Comparison of ENCODE assay signal across 10 cellular contexts in genomic region chr12:20601668-20602280, GRCh38.
A peak's percentile ranks its signal among the peaks of the same experiment; 100 is the strongest.
DNase-seq lines count a peak whose midpoint lies in the region; ATAC-seq, FAIRE-seq and TF ChIP-seq lines count a peak whose summit lies in the region.
"Had no signal": no experiment of that assay in that cellular context is flagged by ENCODE, and none has a peak within 500 bp of the region (broad histone marks: within the 10 kb centered on the region; RNA-seq: fewer than 3 reads in every experiment).

No MANE protein-coding gene starts in this region.

- peak; percentile 31 for TF ChIP-seq CTCF in DOHH2 (IDR thresholded peaks at IDR 0.05; ENCODE audit: low read depth, low read length, poor library complexity, severe bottlenecking)
- TF ChIP-seq CTCF in mammary epithelial cell (conservative IDR thresholded peaks at IDR 0.05 in 1 of 2, IDR thresholded peaks at IDR 0.05 in 1 of 2; ENCODE audit: extremely low read depth in 1 of 2, insufficient read depth in 1 of 2, low read depth in 1 of 2, low read length in 2 of 2): peak; percentile 14 to 46
- peak; percentile 41 to 65 (median 54) for TF ChIP-seq CTCF in right lobe of liver (IDR thresholded peaks at IDR 0.05)

- no peak overlapping the region for H2AFZ ChIP-seq in mammary epithelial cell (ENCODE audit: low read depth, low read length)

- H4K20me1 ChIP-seq in DOHH2 (ENCODE audit: control insufficient read depth, insufficient read depth, low read depth, low read length) (no peaks in the 10 kb centered on the region), mammary epithelial cell (ENCODE audit: insufficient read depth, low read length) (no peaks in the 10 kb centered on the region)

- FAIRE-seq in GM19239 (lab: Jason Lieb, UNC): no peak

- H3K4me3 ChIP-seq in DOHH2 (ENCODE audit: low read length) (no peak overlapping the region), mammary epithelial cell (replicated peaks in 1 of 3; ENCODE audit: insufficient read depth in 1 of 3, low read depth in 2 of 3, low read length in 3 of 3) (no peak overlapping the region), right lobe of liver (no peak overlapping the region)

- DNase-seq in NCI-H146 treated with DMSO at 0.1 percent for 48 hours (lab: John Stamatoyannopoulos, UW; ENCODE audit: unreplicated experiment) (peak; percentile 19), mammary epithelial cell (no peak), right lobe of liver (no peak), nucleus accumbens (lab: John Stamatoyannopoulos, UW) (no peak), GM19239 (ENCODE audit: insufficient read length, low spot score) (no peak)

- no peak for TF ChIP-seq POLR2A in right lobe of liver (IDR thresholded peaks at IDR 0.05)

- H3K4me1 ChIP-seq in DOHH2 (ENCODE audit: control insufficient read depth, low read length) (no peaks in the 10 kb centered on the region), mammary epithelial cell (ENCODE audit: insufficient read depth, low read length) (no peaks in the 10 kb centered on the region), right lobe of liver (no peaks in the 10 kb centered on the region)

- no peak overlapping the region for H3K4me2 ChIP-seq in DOHH2 (ENCODE audit: low read length)
- H3K4me2 ChIP-seq in mammary epithelial cell (ENCODE audit: insufficient read depth, low read depth, low read length): no peak overlapping the region

- BruUV-seq in mammary epithelial cell (replicated peaks; lab: Mats Ljungman, UMichigan): no TSS peak

- dilution Hi-C loops in mammary epithelial cell (cut with HindIII; ENCODE audit: low sequenced_read_pairs): no loop called here

- no peaks in the 10 kb centered on the region for H3K79me2 ChIP-seq in DOHH2 (ENCODE audit: control insufficient read depth, low read length)
- no peaks in the 10 kb centered on the region for H3K79me2 ChIP-seq in mammary epithelial cell (ENCODE audit: insufficient read depth, low read length)

- no peaks in the 10 kb centered on the region for H3K9me2 ChIP-seq in DOHH2 (replicated peaks; ENCODE audit: control insufficient read depth, low read length)

- no peaks in the 10 kb centered on the region for H3K36me3 ChIP-seq in DOHH2 (ENCODE audit: control insufficient read depth, low read length)
- H3K36me3 ChIP-seq in mammary epithelial cell (ENCODE audit: insufficient read depth, low read length): no peaks in the 10 kb centered on the region
- H3K36me3 ChIP-seq in right lobe of liver: no peaks in the 10 kb centered on the region

- H3K27ac ChIP-seq in DOHH2 (ENCODE audit: low read depth, low read length): no peak overlapping the region
- H3K27ac ChIP-seq in mammary epithelial cell (ENCODE audit: insufficient read depth, low read depth, low read length): no peak overlapping the region
- H3K27ac ChIP-seq in right lobe of liver: no peak overlapping the region
- H3K27ac ChIP-seq: epithelial cell of prostate, HL-60 had no signal

- WGBS in mammary epithelial cell (ENCODE audit: low coverage, missing lambda C conversion rate): 4% methylated on average over 2 of the region's 2 CpGs
- 40% methylated on average over 2 of the region's 2 CpGs for WGBS in right lobe of liver (ENCODE audit: insufficient coverage, low coverage, low lambda C conversion rate, missing lambda C conversion rate)

- CTCF ChIA-PET in mammary epithelial cell (lab: Charles Lee; ENCODE audit: low non-redundant PET): no interaction called here

- H3K9ac ChIP-seq in mammary epithelial cell (ENCODE audit: insufficient read depth, low read length): no peak overlapping the region

- H3K27me3 ChIP-seq in DOHH2 (ENCODE audit: control insufficient read depth, low read length) (no peaks in the 10 kb centered on the region), mammary epithelial cell (ENCODE audit: insufficient read depth, low read length) (no peaks in the 10 kb centered on the region), right lobe of liver (no peaks in the 10 kb centered on the region)

- ATAC-seq in right lobe of liver (peak in 3 of 4 donors; percentile 38 to 58 (median 57)), GM21619 (IDR thresholded peaks at IDR 0.05; ENCODE audit: unreplicated experiment) (no peak), HG03457 (IDR thresholded peaks at IDR 0.05; ENCODE audit: unreplicated experiment) (no peak)

- H3F3A ChIP-seq in DOHH2 (ENCODE audit: control insufficient read depth, insufficient read depth): no peaks in the 10 kb centered on the region

- in situ Hi-C loops in mammary epithelial cell (cut with MboI; ENCODE audit: low sequenced_read_pairs in 2 of 2): no loop called here

- intact Hi-C loops in mammary epithelial cell (cut with micrococcal nuclease): loop anchor here (5.0 to 10.0 kb wide), 3 partner anchors 139 to 864 kb away; no protein-coding TSS in a partner anchor
- intact Hi-C loops in right lobe of liver (cut with DNase I): no loop called here

- H3K9me3 ChIP-seq in DOHH2 (ENCODE audit: control insufficient read depth, insufficient read depth, low read length): no peaks in the 10 kb centered on the region
- no peaks in the 10 kb centered on the region for H3K9me3 ChIP-seq in mammary epithelial cell (replicated peaks; ENCODE audit: insufficient read depth, low read length)
- H3K9me3 ChIP-seq in right lobe of liver: no peaks in the 10 kb centered on the region

Comparison
In these comparisons a context has a peak if more than half of its experiments do, and no peak if none do; other contexts are left out.
1. ATAC-seq: peak in right lobe of liver (3 of 4); none in GM21619 (single experiment) and HG03457 (single experiment).
2. Peak in every context shown above with its lines, with median percentiles within 50 percentile points of each other: CTCF ChIP-seq.